Comparison of ENCODE assay signal across 4 cellular contexts in genomic region chr1:6395781-6396244, GRCh38. TPM values are rescaled to one million over a fixed set of nuclear protein-coding genes. Genes with fewer than 3 reads are reported as not detected.
"Had no signal": no experiment of that assay in that cellular context is flagged by ENCODE, and none has a peak within 500 bp of the region (broad histone marks: within the 10 kb centered on the region; RNA-seq: fewer than 3 reads in every experiment).

No MANE protein-coding gene starts in this region.

RNA-seq across cellular contexts. Expression of gene HES2, which starts 23.9 kb away (rescaled TPM):
- total RNA-seq: temporal lobe, thoracic aorta, thyroid gland, tibial nerve had no signal

RNA-seq across cellular contexts. Expression of gene ESPN, which starts 28.8 kb away (rescaled TPM):
- total RNA-seq: thoracic aorta had no signal
